1 cellular context compared by ENCODE assay signal in the genomic region with DNA sequence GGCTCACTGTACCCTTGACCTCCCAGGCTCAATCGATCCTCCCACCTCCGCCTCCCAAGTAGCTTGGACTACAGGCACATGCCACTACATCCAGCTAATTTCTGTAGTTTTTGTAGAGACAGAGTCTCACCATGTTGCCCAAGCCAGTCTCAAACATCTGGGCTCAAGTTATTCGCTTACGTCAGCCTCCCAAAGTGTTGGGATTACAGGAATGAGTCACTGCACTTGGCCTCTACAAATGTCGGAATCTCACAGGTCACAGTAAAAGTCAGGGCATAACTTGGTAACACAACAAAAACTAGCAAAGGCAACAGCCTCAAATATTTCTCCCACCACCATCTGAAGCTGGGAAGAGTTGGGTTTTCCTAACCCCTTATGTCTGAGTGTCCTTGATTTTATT.
A peak's percentile ranks its signal among the peaks of the same experiment; 100 is the strongest.
TF ChIP-seq lines count a peak whose summit lies in the region.

No MANE protein-coding gene starts in this region.

TF ChIP-seq in HEK293, 187 proteins besides CTCF, POLR2A, EP300 and RAD21 (continued from another document):
- no peak for TF ChIP-seq TRIM28 (IDR thresholded peaks at IDR 0.05; ENCODE audit: borderline replicate concordance, low read length)
- no peak for TF ChIP-seq ZNF48 (tag by site-specific recombination; IDR thresholded peaks at IDR 0.05)
- TF ChIP-seq FEZF1 (tag by site-specific recombination; IDR thresholded peaks at IDR 0.05) = no peak
- TF ChIP-seq WT1 (tag by site-specific recombination; IDR thresholded peaks at IDR 0.05) = no peak
- no peak for TF ChIP-seq ZNF202 (tag by site-specific recombination; IDR thresholded peaks at IDR 0.05; ENCODE audit: borderline replicate concordance)
- TF ChIP-seq, protein P1, sequence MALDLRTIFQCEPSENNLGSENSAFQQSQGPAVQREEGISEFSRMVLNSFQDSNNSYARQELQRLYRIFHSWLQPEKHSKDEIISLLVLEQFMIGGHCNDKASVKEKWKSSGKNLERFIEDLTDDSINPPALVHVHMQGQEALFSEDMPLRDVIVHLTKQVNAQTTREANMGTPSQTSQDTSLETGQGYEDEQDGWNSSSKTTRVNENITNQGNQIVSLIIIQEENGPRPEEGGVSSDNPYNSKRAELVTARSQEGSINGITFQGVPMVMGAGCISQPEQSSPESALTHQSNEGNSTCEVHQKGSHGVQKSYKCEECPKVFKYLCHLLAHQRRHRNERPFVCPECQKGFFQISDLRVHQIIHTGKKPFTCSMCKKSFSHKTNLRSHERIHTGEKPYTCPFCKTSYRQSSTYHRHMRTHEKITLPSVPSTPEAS (tag by site-specific recombination; IDR thresholded peaks at IDR 0.05) = no peak
- peak; percentile 51; the same call in 1 of the 2 replicates for TF ChIP-seq ZNF629 (tag by site-specific recombination; IDR thresholded peaks at IDR 0.05)
- TF ChIP-seq KLF8 (tag by site-specific recombination; IDR thresholded peaks at IDR 0.05) = no peak
- no peak for TF ChIP-seq IKZF3 (tag by site-specific recombination; IDR thresholded peaks at IDR 0.05)
- no peak for TF ChIP-seq ZNF521 (tag by site-specific recombination; IDR thresholded peaks at IDR 0.05)
- TF ChIP-seq, protein P2, sequence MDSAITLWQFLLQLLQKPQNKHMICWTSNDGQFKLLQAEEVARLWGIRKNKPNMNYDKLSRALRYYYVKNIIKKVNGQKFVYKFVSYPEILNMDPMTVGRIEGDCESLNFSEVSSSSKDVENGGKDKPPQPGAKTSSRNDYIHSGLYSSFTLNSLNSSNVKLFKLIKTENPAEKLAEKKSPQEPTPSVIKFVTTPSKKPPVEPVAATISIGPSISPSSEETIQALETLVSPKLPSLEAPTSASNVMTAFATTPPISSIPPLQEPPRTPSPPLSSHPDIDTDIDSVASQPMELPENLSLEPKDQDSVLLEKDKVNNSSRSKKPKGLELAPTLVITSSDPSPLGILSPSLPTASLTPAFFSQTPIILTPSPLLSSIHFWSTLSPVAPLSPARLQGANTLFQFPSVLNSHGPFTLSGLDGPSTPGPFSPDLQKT (IDR thresholded peaks at IDR 0.05; ENCODE audit: borderline replicate concordance, low read depth, low read length) = no peak
- TF ChIP-seq ZNF211 (tag by site-specific recombination; IDR thresholded peaks at IDR 0.05; ENCODE audit: low read depth) = no peak
- TF ChIP-seq YY2 (tag by site-specific recombination; IDR thresholded peaks at IDR 0.05) = no peak
- TF ChIP-seq ZBTB48 (tag by site-specific recombination; IDR thresholded peaks at IDR 0.05) = no peak
- TF ChIP-seq ZNF112 (tag by site-specific recombination; IDR thresholded peaks at IDR 0.05) = no peak
- TF ChIP-seq REPIN1 (tag by site-specific recombination; IDR thresholded peaks at IDR 0.05; ENCODE audit: low read depth) = no peak
- no peak for TF ChIP-seq ZNF16 (tag by site-specific recombination; IDR thresholded peaks at IDR 0.05; ENCODE audit: low read depth)
- TF ChIP-seq, protein P3, sequence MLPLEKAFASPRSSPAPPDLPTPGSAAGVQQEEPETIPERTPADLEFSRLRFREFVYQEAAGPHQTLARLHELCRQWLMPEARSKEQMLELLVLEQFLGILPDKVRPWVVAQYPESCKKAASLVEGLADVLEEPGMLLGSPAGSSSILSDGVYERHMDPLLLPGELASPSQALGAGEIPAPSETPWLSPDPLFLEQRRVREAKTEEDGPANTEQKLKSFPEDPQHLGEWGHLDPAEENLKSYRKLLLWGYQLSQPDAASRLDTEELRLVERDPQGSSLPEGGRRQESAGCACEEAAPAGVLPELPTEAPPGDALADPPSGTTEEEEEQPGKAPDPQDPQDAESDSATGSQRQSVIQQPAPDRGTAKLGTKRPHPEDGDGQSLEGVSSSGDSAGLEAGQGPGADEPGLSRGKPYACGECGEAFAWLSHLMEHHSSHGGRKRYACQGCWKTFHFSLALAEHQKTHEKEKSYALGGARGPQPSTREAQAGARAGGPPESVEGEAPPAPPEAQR (tag by site-specific recombination; IDR thresholded peaks at IDR 0.05) = no peak
- TF ChIP-seq ZBTB7A (tag by site-specific recombination; IDR thresholded peaks at IDR 0.05; ENCODE audit: low read depth) = no peak
- no peak for TF ChIP-seq ZNF654 (tag by site-specific recombination; IDR thresholded peaks at IDR 0.05; ENCODE audit: low read depth)
- TF ChIP-seq ZNF510 (tag by site-specific recombination; IDR thresholded peaks at IDR 0.05; ENCODE audit: insufficient replicate concordance) = no peak
- TF ChIP-seq ZNF747 (tag by site-specific recombination; IDR thresholded peaks at IDR 0.05) = no peak
- TF ChIP-seq, protein P4, sequence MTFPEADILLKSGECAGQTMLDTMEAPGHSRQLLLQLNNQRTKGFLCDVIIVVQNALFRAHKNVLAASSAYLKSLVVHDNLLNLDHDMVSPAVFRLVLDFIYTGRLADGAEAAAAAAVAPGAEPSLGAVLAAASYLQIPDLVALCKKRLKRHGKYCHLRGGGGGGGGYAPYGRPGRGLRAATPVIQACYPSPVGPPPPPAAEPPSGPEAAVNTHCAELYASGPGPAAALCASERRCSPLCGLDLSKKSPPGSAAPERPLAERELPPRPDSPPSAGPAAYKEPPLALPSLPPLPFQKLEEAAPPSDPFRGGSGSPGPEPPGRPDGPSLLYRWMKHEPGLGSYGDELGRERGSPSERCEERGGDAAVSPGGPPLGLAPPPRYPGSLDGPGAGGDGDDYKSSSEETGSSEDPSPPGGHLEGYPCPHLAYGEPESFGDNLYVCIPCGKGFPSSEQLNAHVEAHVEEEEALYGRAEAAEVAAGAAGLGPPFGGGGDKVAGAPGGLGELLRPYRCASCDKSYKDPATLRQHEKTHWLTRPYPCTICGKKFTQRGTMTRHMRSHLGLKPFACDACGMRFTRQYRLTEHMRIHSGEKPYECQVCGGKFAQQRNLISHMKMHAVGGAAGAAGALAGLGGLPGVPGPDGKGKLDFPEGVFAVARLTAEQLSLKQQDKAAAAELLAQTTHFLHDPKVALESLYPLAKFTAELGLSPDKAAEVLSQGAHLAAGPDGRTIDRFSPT (tag by site-specific recombination; IDR thresholded peaks at IDR 0.05) = peak; percentile 61
- no peak for TF ChIP-seq ZNF174 (tag by site-specific recombination; IDR thresholded peaks at IDR 0.05)
- no peak for TF ChIP-seq ZNF2 (tag by site-specific recombination; IDR thresholded peaks at IDR 0.05)
- peak; percentile 22; the same call in 1 of the 2 replicates for TF ChIP-seq PRDM1 (tag by site-specific recombination; IDR thresholded peaks at IDR 0.05)
- TF ChIP-seq HOXA7 (CRISPR knock-in tag; IDR thresholded peaks at IDR 0.05; ENCODE audit: borderline replicate concordance) = no peak
- TF ChIP-seq, protein P5, sequence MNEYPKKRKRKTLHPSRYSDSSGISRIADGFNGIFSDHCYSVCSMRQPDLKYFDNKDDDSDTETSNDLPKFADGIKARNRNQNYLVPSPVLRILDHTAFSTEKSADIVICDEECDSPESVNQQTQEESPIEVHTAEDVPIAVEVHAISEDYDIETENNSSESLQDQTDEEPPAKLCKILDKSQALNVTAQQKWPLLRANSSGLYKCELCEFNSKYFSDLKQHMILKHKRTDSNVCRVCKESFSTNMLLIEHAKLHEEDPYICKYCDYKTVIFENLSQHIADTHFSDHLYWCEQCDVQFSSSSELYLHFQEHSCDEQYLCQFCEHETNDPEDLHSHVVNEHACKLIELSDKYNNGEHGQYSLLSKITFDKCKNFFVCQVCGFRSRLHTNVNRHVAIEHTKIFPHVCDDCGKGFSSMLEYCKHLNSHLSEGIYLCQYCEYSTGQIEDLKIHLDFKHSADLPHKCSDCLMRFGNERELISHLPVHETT (tag by site-specific recombination; IDR thresholded peaks at IDR 0.05) = no peak
- TF ChIP-seq, protein P6, sequence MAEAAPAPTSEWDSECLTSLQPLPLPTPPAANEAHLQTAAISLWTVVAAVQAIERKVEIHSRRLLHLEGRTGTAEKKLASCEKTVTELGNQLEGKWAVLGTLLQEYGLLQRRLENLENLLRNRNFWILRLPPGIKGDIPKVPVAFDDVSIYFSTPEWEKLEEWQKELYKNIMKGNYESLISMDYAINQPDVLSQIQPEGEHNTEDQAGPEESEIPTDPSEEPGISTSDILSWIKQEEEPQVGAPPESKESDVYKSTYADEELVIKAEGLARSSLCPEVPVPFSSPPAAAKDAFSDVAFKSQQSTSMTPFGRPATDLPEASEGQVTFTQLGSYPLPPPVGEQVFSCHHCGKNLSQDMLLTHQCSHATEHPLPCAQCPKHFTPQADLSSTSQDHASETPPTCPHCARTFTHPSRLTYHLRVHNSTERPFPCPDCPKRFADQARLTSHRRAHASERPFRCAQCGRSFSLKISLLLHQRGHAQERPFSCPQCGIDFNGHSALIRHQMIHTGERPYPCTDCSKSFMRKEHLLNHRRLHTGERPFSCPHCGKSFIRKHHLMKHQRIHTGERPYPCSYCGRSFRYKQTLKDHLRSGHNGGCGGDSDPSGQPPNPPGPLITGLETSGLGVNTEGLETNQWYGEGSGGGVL (tag by site-specific recombination; IDR thresholded peaks at IDR 0.05) = no peak
- no peak for TF ChIP-seq MEIS1 (CRISPR knock-in tag; IDR thresholded peaks at IDR 0.05; ENCODE audit: borderline replicate concordance)
- no peak for TF ChIP-seq ZNF776 (tag by site-specific recombination; IDR thresholded peaks at IDR 0.05; ENCODE audit: borderline replicate concordance)
- no peak for TF ChIP-seq ZFP37 (tag by site-specific recombination; IDR thresholded peaks at IDR 0.05)
- TF ChIP-seq ZNF214 (tag by site-specific recombination; IDR thresholded peaks at IDR 0.05; ENCODE audit: borderline replicate concordance) = no peak
- TF ChIP-seq ZBTB8A (tag by site-specific recombination; IDR thresholded peaks at IDR 0.05) = no peak
- TF ChIP-seq, protein P7, sequence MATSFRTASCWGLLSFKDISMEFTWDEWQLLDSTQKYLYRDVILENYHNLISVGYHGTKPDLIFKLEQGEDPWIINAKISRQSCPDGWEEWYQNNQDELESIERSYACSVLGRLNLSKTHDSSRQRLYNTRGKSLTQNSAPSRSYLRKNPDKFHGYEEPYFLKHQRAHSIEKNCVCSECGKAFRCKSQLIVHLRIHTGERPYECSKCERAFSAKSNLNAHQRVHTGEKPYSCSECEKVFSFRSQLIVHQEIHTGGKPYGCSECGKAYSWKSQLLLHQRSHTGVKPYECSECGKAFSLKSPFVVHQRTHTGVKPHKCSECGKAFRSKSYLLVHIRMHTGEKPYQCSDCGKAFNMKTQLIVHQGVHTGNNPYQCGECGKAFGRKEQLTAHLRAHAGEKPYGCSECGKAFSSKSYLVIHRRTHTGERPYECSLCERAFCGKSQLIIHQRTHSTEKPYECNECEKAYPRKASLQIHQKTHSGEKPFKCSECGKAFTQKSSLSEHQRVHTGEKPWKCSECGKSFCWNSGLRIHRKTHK (tag by site-specific recombination; IDR thresholded peaks at IDR 0.05) = no peak
- TF ChIP-seq ZNF544 (tag by site-specific recombination; IDR thresholded peaks at IDR 0.05) = no peak
- TF ChIP-seq ZNF169 (tag by site-specific recombination; IDR thresholded peaks at IDR 0.05) = no peak
- no peak for TF ChIP-seq ZSCAN16 (tag by site-specific recombination; IDR thresholded peaks at IDR 0.05)
- no peak for TF ChIP-seq ZNF623 (tag by site-specific recombination; IDR thresholded peaks at IDR 0.05)
- TF ChIP-seq ZNF248 (tag by site-specific recombination; IDR thresholded peaks at IDR 0.05) = no peak
- TF ChIP-seq ZNF423 (tag by site-specific recombination; IDR thresholded peaks at IDR 0.05) = no peak
- no peak for TF ChIP-seq ZFHX2 (tag by site-specific recombination; conservative IDR thresholded peaks at IDR 0.05)
- TF ChIP-seq ZNF701 (tag by site-specific recombination; IDR thresholded peaks at IDR 0.05) = no peak
